ENCODE assay signal across 8 cellular contexts in genomic region chr9:130866474-130866965, GRCh38. TPM values are rescaled to one million over a fixed set of nuclear protein-coding genes. Genes with fewer than 3 reads are reported as not detected.
A peak's percentile ranks its signal among the peaks of the same experiment; 100 is the strongest.
DNase-seq lines count a peak whose midpoint lies in the region; ATAC-seq and TF ChIP-seq lines count a peak whose summit lies in the region.
"Had no signal": no experiment of that assay in that cellular context is flagged by ENCODE, and none has a peak within 500 bp of the region (broad histone marks: within the 10 kb centered on the region; RNA-seq: fewer than 3 reads in every experiment).

No MANE protein-coding gene starts in this region.

- no peak for TF ChIP-seq POLR2A in body of pancreas (IDR thresholded peaks at IDR 0.05)

- ATAC-seq in body of pancreas (peak; percentile 95), HG02610 (IDR thresholded peaks at IDR 0.05; ENCODE audit: unreplicated experiment) (no peak)

- peaks cover 9% of the 10 kb centered on the region for H3K4me1 ChIP-seq in body of pancreas

- in situ Hi-C loops in GM13976 (cut with MboI; ENCODE audit: low sequenced_read_pairs, unreplicated experiment), result loop anchor here (5.0 to 10.0 kb wide), 2 partner anchors 92 to 159 kb away; no protein-coding TSS in a partner anchor

- no peak overlapping the region for H3K4me3 Mint-ChIP-seq in T-helper 2 cell treated with Interferon-gamma antibody and Interleukin-4, amounts not matched to agents 5 μg/mL and 100 μg/mL, for 36 hours

- H3K36me3 ChIP-seq in body of pancreas (replicated peaks in 1 of 2; ENCODE audit: insufficient read depth in 1 of 2, low read depth in 2 of 2), result no peaks in the 10 kb centered on the region

- no peaks in the 10 kb centered on the region for H3K27me3 ChIP-seq in body of pancreas

- peaks cover 4% of the 10 kb centered on the region for H3K36me3 Mint-ChIP-seq in T-helper 2 cell treated with Interferon-gamma antibody and Interleukin-4, amounts not matched to agents 5 μg/mL and 100 μg/mL, for 36 hours (ENCODE audit: low read depth)

- peaks cover 3% of the 10 kb centered on the region for H3K4me1 Mint-ChIP-seq in T-helper 2 cell treated with Interferon-gamma antibody and Interleukin-4, amounts not matched to agents 5 μg/mL and 100 μg/mL, for 36 hours (ENCODE audit: low read depth)

- H3K9me3 ChIP-seq in body of pancreas, result no peaks in the 10 kb centered on the region

- TF ChIP-seq CTCF in GM13976 (IDR thresholded peaks at IDR 0.05; ENCODE audit: borderline replicate concordance, control extremely low read depth, extremely low read depth, insufficient read depth, missing control alignments), result peak; percentile 61
- TF ChIP-seq CTCF in body of pancreas (IDR thresholded peaks at IDR 0.05), result peak; percentile 84 to 98 (median 95)

- no peak overlapping the region for H3K27ac ChIP-seq in body of pancreas

- no peaks in the 10 kb centered on the region for H3K9me3 Mint-ChIP-seq in T-helper 2 cell treated with Interferon-gamma antibody and Interleukin-4, amounts not matched to agents 5 μg/mL and 100 μg/mL, for 36 hours

- intact Hi-C loops in body of pancreas (cut with DNase I), result loop anchor here (5.0 kb wide), 1 partner anchor 76 kb away; no protein-coding TSS in a partner anchor

- no peak overlapping the region for H3K27ac Mint-ChIP-seq in T-helper 2 cell treated with Interferon-gamma antibody and Interleukin-4, amounts not matched to agents 5 μg/mL and 100 μg/mL, for 36 hours

- H3K27me3 Mint-ChIP-seq in T-helper 2 cell treated with Interferon-gamma antibody and Interleukin-4, amounts not matched to agents 5 μg/mL and 100 μg/mL, for 36 hours (ENCODE audit: low read depth), result no peaks in the 10 kb centered on the region

- H3K4me3 ChIP-seq in body of pancreas, result no peak overlapping the region

- DNase-seq in GM13976 (ENCODE audit: low spot score) (peak; percentile 54), NCI-H2029 treated with DMSO at 0.1 percent for 48 hours (lab: John Stamatoyannopoulos, UW) (peak; percentile 69), body of pancreas (peak; percentile 84 to 90 (median 88)), inferior parietal cortex (ENCODE audit: extremely low spot score) (peak; percentile 94)
- DNase-seq in T-helper 2 cell treated with Interferon-gamma antibody and Interleukin-4, amounts not matched to agents 5 μg/mL and 100 μg/mL, for 36 hours (ENCODE audit: low spot score), result peak; percentile 33
- DNase-seq in stimulated activated CD4-positive, alpha-beta T cell treated with anti-CD3 and anti-CD28 coated beads, Interleukin-1b, Interleukin-23, amount 100 ng/mL, for 4 hours (ENCODE audit: low read depth in 2 of 2), result peak; percentile 28 to 37

- WGBS in body of pancreas, 2 donors, result 36 to 39% methylated on average over 4 of the region's 4 CpGs

RNA-seq across cellular contexts. Expression of gene QRFP, which starts 30.1 kb away (rescaled TPM):
- not detected for total RNA-seq in body of pancreas
- total RNA-seq: glomerular endothelial cell had no signal

RNA-seq across cellular contexts. Expression of gene ABL1, which starts 31.5 kb away (rescaled TPM):
- 10 to 100 TPM; 23.3 to 29.0 TPM for total RNA-seq in body of pancreas

Comparison
In these comparisons a context has a peak if more than half of its experiments do, and no peak if none do; other contexts are left out.
1. DNase-seq: peak in every context shown above with its lines; median percentile 94 in inferior parietal cortex; 88 in body of pancreas; 69 in NCI-H2029 treated with DMSO at 0.1 percent for 48 hours; 54 in GM13976; 33 in T-helper 2 cell treated with Interferon-gamma antibody and Interleukin-4, amounts not matched to agents 5 μg/mL and 100 μg/mL, for 36 hours; 32 in stimulated activated CD4-positive, alpha-beta T cell treated with anti-CD3 and anti-CD28 coated beads, Interleukin-1b, Interleukin-23, amount 100 ng/mL, for 4 hours.